8 cellular contexts compared by ENCODE assay signal in genomic region chr1:58545591-58546519, GRCh38. TPM values are rescaled to one million over a fixed set of nuclear protein-coding genes. Genes with fewer than 3 reads are reported as not detected.
DNase-seq lines count a peak whose midpoint lies in the region; ATAC-seq, FAIRE-seq and TF ChIP-seq lines count a peak whose summit lies in the region.

No MANE protein-coding gene starts in this region.

- peak; percentile 66 for ATAC-seq in HG03045 (IDR thresholded peaks at IDR 0.05; ENCODE audit: unreplicated experiment)

- dilution Hi-C loops in keratinocyte (cut with MboI; ENCODE audit: extremely low pct_ligation_motif_present, low sequenced_read_pairs): no loop called here

- no peaks in the 10 kb centered on the region for H3K79me2 ChIP-seq in keratinocyte (ENCODE audit: control insufficient read depth, insufficient read depth, low read length)

- peaks cover 9% of the 10 kb centered on the region for H3K4me1 ChIP-seq in keratinocyte (ENCODE audit: control insufficient read depth, extremely low read depth, insufficient read depth, low read length)

- H3K9me1 ChIP-seq in keratinocyte (ENCODE audit: control insufficient read depth, extremely low read depth, insufficient read depth, low read length): no peaks in the 10 kb centered on the region

- no peaks in the 10 kb centered on the region for H3K36me3 ChIP-seq in keratinocyte (ENCODE audit: control insufficient read depth in 2 of 2, extremely low read depth in 1 of 2, insufficient read depth in 2 of 2, low read length in 2 of 2)

- H3K27ac ChIP-seq in keratinocyte (ENCODE audit: control insufficient read depth, insufficient read depth, low read length): peak overlapping the region; percentile 85

- DNase-seq in SIG-M5 treated with dmso at 0.1 percent for 504 hours (lab: John Stamatoyannopoulos, UW; ENCODE audit: unreplicated experiment) (peak; percentile 61), SIG-M5 (lab: John Stamatoyannopoulos, UW) (no peak), NCI-H2171 treated with DMSO at 0.1 percent for 48 hours (lab: John Stamatoyannopoulos, UW) (peak; percentile 80), keratinocyte (ENCODE audit: low read depth, low spot score) (no peak)
- DNase-seq in activated CD4-positive, CD25-positive, alpha-beta regulatory T cell treated with anti-CD3 and anti-CD28 coated beads, Interleukin-2, amount 50 U/mL, for 72 hours: peak; percentile 66
- DNase-seq in central memory CD4-positive, alpha-beta T cell: peak; percentile 82
- DNase-seq in stimulated activated CD4-positive, alpha-beta T cell treated with anti-CD3 and anti-CD28 coated beads, Interleukin-12 subunit alpha, Interleukin-12 subunit beta, amount 100 ng/mL, for 24 hours (ENCODE audit: low read depth in 2 of 2): peak; percentile 59 to 66

- H3K4me2 ChIP-seq in keratinocyte (ENCODE audit: control insufficient read depth, extremely low read depth, insufficient read depth, low read depth, low read length): peak overlapping the region; percentile 92

- H2AFZ ChIP-seq in keratinocyte (ENCODE audit: control insufficient read depth, low read length): peak overlapping the region; percentile 80

- no peaks in the 10 kb centered on the region for H3K27me3 ChIP-seq in keratinocyte (ENCODE audit: control insufficient read depth, extremely low read depth, insufficient read depth, low read length)

- FAIRE-seq in keratinocyte (lab: Jason Lieb, UNC): peak; percentile 5

- H4K20me1 ChIP-seq in keratinocyte (ENCODE audit: control insufficient read depth, extremely low read depth, insufficient read depth, low read length): no peaks in the 10 kb centered on the region

- H3K9ac ChIP-seq in keratinocyte (ENCODE audit: control insufficient read depth, extremely low read depth, insufficient read depth, low read length): peak overlapping the region; percentile 88

- H3K9me3 ChIP-seq in keratinocyte (ENCODE audit: control insufficient read depth, low read depth, low read length): no peaks in the 10 kb centered on the region

- no peak for TF ChIP-seq CTCF in keratinocyte (optimal IDR thresholded peaks at IDR 0.05 in 1 of 3, IDR thresholded peaks at IDR 0.05 in 1 of 3, conservative IDR thresholded peaks at IDR 0.05 in 1 of 3; ENCODE audit: extremely low read depth in 1 of 3, insufficient read depth in 2 of 3, low read length in 3 of 3)

- H3K4me3 ChIP-seq in keratinocyte (ENCODE audit: control insufficient read depth in 2 of 3, extremely low read depth in 1 of 3, insufficient read depth in 2 of 3, low read depth in 1 of 3, low read length in 3 of 3): peak overlapping the region; percentile 76 to 86 (median 84)

RNA-seq across cellular contexts. Expression of gene OMA1, which starts 0.7 kb away (rescaled TPM):
- polyA plus RNA-seq in keratinocyte: 10.1 to 16.3 TPM (median 13.1 TPM) in 3 replicates
- 34.3 TPM for polyA plus RNA-seq in keratinocyte (2011; ENCODE audit: low read depth)
- polyA plus RNA-seq in keratinocyte (2011; cell fraction: cytosol; rRNA removed): 5.8 and 11.8 TPM in 2 replicates
- polyA plus RNA-seq in keratinocyte (2011; cell fraction: nucleus; rRNA removed): 17.9 and 25.5 TPM in 2 replicates
- 10.3 and 15.3 TPM in 2 replicates for polyA plus RNA-seq in keratinocyte (2012; ENCODE audit: low replicate concordance)
- 2.5 to 12.6 TPM (median 7.6 TPM) in 3 replicates for polyA minus RNA-seq in keratinocyte
- 17.8 TPM for polyA minus RNA-seq in keratinocyte (2011; cell fraction: cytosol; rRNA and poly(A)+ RNA removed)
- polyA minus RNA-seq in keratinocyte (2011; cell fraction: nucleus; rRNA and poly(A)+ RNA removed): 7.6 and 11.2 TPM in 2 replicates

RNA-seq across cellular contexts. Expression of gene TACSTD2, which starts 31.2 kb away (rescaled TPM):
- polyA plus RNA-seq in keratinocyte: 241 to 382 TPM (median 335 TPM) in 3 replicates
- 430 TPM for polyA plus RNA-seq in keratinocyte (2011; ENCODE audit: low read depth)
- polyA plus RNA-seq in keratinocyte (2011; cell fraction: cytosol; rRNA removed): 209 and 270 TPM in 2 replicates
- 885 and 985 TPM in 2 replicates for polyA plus RNA-seq in keratinocyte (2011; cell fraction: nucleus; rRNA removed)
- polyA plus RNA-seq in keratinocyte (2012; ENCODE audit: low replicate concordance): 282 and 1,276 TPM in 2 replicates
- polyA minus RNA-seq in keratinocyte: 91.7 to 136 TPM (median 110 TPM) in 3 replicates
- 428 TPM for polyA minus RNA-seq in keratinocyte (2011; cell fraction: cytosol; rRNA and poly(A)+ RNA removed)
- polyA minus RNA-seq in keratinocyte (2011; cell fraction: nucleus; rRNA and poly(A)+ RNA removed): 574 and 697 TPM in 2 replicates

Comparison
In these comparisons a context has a peak if more than half of its experiments do, and no peak if none do; other contexts are left out.
1. DNase-seq: peak in SIG-M5 treated with dmso at 0.1 percent for 504 hours (single experiment), NCI-H2171 treated with DMSO at 0.1 percent for 48 hours (single experiment), activated CD4-positive, CD25-positive, alpha-beta regulatory T cell treated with anti-CD3 and anti-CD28 coated beads, Interleukin-2, amount 50 U/mL, for 72 hours (single experiment), central memory CD4-positive, alpha-beta T cell (single experiment) and stimulated activated CD4-positive, alpha-beta T cell treated with anti-CD3 and anti-CD28 coated beads, Interleukin-12 subunit alpha, Interleukin-12 subunit beta, amount 100 ng/mL, for 24 hours (2 of 2); none in SIG-M5 (single experiment) and keratinocyte (single experiment).